Comparison of ENCODE assay signal across 1 cellular context in the genomic region with DNA sequence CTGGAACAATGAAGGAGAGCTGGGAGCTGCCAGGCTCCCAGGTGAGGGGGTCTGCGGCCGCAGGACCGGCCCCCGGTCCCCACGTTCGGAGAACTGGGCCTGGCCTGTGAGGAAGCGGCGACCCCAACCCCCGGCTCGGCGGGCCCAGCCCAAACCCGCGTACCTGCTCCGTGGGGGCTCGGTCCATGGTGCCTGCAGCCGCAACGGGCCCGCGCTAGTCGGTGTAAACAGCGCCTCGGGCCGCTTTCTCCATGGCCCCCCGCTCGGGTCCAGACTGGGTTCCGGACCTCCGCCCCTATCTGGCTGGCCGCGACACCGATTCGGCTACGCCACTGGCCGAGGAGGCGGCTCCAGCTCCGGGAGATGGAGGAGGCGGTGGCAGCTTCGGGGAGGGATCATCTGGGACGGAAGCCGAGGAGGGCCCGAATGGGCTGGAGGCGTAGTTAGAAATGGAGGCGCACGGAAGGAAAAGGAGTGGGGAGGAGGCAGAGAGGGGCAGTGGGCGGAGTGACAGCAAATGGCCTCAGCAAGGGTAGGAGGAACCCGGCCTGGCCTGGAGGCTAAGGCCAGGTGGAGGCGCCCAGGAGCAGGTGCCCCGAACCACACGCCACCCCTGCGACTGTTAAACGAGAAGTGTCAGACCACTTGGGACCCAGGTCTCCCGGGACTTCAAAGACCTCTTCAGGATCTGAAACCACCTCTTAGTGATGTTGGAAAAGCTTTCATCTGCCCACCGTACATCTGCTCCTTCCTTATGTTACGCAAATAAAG.
A peak's percentile ranks its signal among the peaks of the same experiment; 100 is the strongest.
TF ChIP-seq lines count a peak whose summit lies in the region.

A gene with protein sequence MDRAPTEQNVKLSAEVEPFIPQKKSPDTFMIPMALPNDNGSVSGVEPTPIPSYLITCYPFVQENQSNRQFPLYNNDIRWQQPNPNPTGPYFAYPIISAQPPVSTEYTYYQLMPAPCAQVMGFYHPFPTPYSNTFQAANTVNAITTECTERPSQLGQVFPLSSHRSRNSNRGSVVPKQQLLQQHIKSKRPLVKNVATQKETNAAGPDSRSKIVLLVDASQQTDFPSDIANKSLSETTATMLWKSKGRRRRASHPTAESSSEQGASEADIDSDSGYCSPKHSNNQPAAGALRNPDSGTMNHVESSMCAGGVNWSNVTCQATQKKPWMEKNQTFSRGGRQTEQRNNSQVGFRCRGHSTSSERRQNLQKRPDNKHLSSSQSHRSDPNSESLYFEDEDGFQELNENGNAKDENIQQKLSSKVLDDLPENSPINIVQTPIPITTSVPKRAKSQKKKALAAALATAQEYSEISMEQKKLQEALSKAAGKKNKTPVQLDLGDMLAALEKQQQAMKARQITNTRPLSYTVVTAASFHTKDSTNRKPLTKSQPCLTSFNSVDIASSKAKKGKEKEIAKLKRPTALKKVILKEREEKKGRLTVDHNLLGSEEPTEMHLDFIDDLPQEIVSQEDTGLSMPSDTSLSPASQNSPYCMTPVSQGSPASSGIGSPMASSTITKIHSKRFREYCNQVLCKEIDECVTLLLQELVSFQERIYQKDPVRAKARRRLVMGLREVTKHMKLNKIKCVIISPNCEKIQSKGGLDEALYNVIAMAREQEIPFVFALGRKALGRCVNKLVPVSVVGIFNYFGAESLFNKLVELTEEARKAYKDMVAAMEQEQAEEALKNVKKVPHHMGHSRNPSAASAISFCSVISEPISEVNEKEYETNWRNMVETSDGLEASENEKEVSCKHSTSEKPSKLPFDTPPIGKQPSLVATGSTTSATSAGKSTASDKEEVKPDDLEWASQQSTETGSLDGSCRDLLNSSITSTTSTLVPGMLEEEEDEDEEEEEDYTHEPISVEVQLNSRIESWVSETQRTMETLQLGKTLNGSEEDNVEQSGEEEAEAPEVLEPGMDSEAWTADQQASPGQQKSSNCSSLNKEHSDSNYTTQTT (minus strand): TSS at position 334 of the 771 bp plus-strand sequence. CDS start 147 bp downstream, at position 187.

TF ChIP-seq in HEK293, 187 proteins besides CTCF, POLR2A, EP300 and RAD21 (continued from another document and continues in another):
- TF ChIP-seq ATF2 (tag by site-specific recombination; IDR thresholded peaks at IDR 0.05; ENCODE audit: low read depth) (no peak), ZSCAN30 (tag by site-specific recombination; IDR thresholded peaks at IDR 0.05) (peak; percentile 77), ZBTB6 (tag by site-specific recombination; IDR thresholded peaks at IDR 0.05) (peak; percentile 98), ZBTB48 (tag by site-specific recombination; IDR thresholded peaks at IDR 0.05) (peak; percentile 89), ZNF830 (tag by site-specific recombination; IDR thresholded peaks at IDR 0.05; ENCODE audit: low read depth) (no peak), FEZF1 (tag by site-specific recombination; IDR thresholded peaks at IDR 0.05) (peak; percentile 27; the same call in 1 of the 2 replicates), ZNF621 (tag by site-specific recombination; IDR thresholded peaks at IDR 0.05) (no peak), ZNF391 (tag by site-specific recombination; IDR thresholded peaks at IDR 0.05; ENCODE audit: borderline replicate concordance, low read depth) (peak; percentile 83; the same call in 1 of the 2 replicates), ZNF2 (tag by site-specific recombination; IDR thresholded peaks at IDR 0.05) (peak; percentile 91), ZNF24 (tag by site-specific recombination; IDR thresholded peaks at IDR 0.05) (peak; percentile 79), PRDM1 (tag by site-specific recombination; IDR thresholded peaks at IDR 0.05) (peak; percentile 73), ZNF544 (tag by site-specific recombination; IDR thresholded peaks at IDR 0.05) (no peak), ZNF423 (tag by site-specific recombination; IDR thresholded peaks at IDR 0.05) (0 out of 2 replicates have a peak, but pooled peaks have one; percentile 13), SETDB1 (IDR thresholded peaks at IDR 0.05; ENCODE audit: insufficient read length, low read length) (no peak), ZNF132 (tag by site-specific recombination; IDR thresholded peaks at IDR 0.05; ENCODE audit: borderline replicate concordance) (no peak), ZNF488 (tag by site-specific recombination; IDR thresholded peaks at IDR 0.05) (no peak), ZNF624 (tag by site-specific recombination; IDR thresholded peaks at IDR 0.05) (no peak), ZNF146 (tag by site-specific recombination; IDR thresholded peaks at IDR 0.05) (peak; percentile 51; the same call in 1 of the 2 replicates), ZNF335 (tag by site-specific recombination; conservative IDR thresholded peaks at IDR 0.05) (peak; percentile 73), ZNF791 (tag by site-specific recombination; IDR thresholded peaks at IDR 0.05) (no peak), MZF1 (tag by site-specific recombination; IDR thresholded peaks at IDR 0.05; ENCODE audit: borderline replicate concordance) (peak; percentile 67; the same call in 1 of the 2 replicates), KLF8 (tag by site-specific recombination; IDR thresholded peaks at IDR 0.05) (peak; percentile 96), ZNF16 (tag by site-specific recombination; IDR thresholded peaks at IDR 0.05; ENCODE audit: low read depth) (no peak), GLI4 (tag by site-specific recombination; IDR thresholded peaks at IDR 0.05) (no peak), ZNF354C (tag by site-specific recombination; IDR thresholded peaks at IDR 0.05; ENCODE audit: borderline replicate concordance, low read depth) (no peak), GLIS1 (tag by site-specific recombination; IDR thresholded peaks at IDR 0.05) (peak; percentile 95), ZNF501 (tag by site-specific recombination; IDR thresholded peaks at IDR 0.05) (no peak), ZNF843 (tag by site-specific recombination; IDR thresholded peaks at IDR 0.05) (peak; percentile 82), ZNF785 (tag by site-specific recombination; IDR thresholded peaks at IDR 0.05) (peak; percentile 78; the same call in 1 of the 2 replicates), ZNF239 (tag by site-specific recombination; IDR thresholded peaks at IDR 0.05) (no peak; the same call in 1 of the 2 replicates), ZNF555 (tag by site-specific recombination; conservative IDR thresholded peaks at IDR 0.05) (no peak), ZFP37 (tag by site-specific recombination; IDR thresholded peaks at IDR 0.05) (peak; percentile 91), ZNF19 (tag by site-specific recombination; IDR thresholded peaks at IDR 0.05; ENCODE audit: low read depth) (no peak), ZXDB (tag by site-specific recombination; IDR thresholded peaks at IDR 0.05) (peak; percentile 97), ZBTB8A (tag by site-specific recombination; IDR thresholded peaks at IDR 0.05) (peak; percentile 80), ZNF324 (tag by site-specific recombination; IDR thresholded peaks at IDR 0.05) (peak; percentile 87), TRIM28 (IDR thresholded peaks at IDR 0.05; ENCODE audit: borderline replicate concordance, low read length) (no peak), ZNF211 (tag by site-specific recombination; IDR thresholded peaks at IDR 0.05; ENCODE audit: low read depth) (no peak), AEBP2 (tag by site-specific recombination; IDR thresholded peaks at IDR 0.05; ENCODE audit: borderline replicate concordance) (no peak), ZNF221 (tag by site-specific recombination; IDR thresholded peaks at IDR 0.05; ENCODE audit: borderline replicate concordance) (no peak), ZNF341 (tag by site-specific recombination; IDR thresholded peaks at IDR 0.05; ENCODE audit: low read depth) (peak; percentile 48), ZNF202 (tag by site-specific recombination; IDR thresholded peaks at IDR 0.05; ENCODE audit: borderline replicate concordance) (peak; percentile 92), PATZ1 (tag by site-specific recombination; IDR thresholded peaks at IDR 0.05) (peak; percentile 90)
- TF ChIP-seq, protein P1, sequence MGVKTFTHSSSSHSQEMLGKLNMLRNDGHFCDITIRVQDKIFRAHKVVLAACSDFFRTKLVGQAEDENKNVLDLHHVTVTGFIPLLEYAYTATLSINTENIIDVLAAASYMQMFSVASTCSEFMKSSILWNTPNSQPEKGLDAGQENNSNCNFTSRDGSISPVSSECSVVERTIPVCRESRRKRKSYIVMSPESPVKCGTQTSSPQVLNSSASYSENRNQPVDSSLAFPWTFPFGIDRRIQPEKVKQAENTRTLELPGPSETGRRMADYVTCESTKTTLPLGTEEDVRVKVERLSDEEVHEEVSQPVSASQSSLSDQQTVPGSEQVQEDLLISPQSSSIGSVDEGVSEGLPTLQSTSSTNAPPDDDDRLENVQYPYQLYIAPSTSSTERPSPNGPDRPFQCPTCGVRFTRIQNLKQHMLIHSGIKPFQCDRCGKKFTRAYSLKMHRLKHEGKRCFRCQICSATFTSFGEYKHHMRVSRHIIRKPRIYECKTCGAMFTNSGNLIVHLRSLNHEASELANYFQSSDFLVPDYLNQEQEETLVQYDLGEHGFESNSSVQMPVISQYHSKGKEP (tag by site-specific recombination; IDR thresholded peaks at IDR 0.05), result no peak
- TF ChIP-seq, protein P2, sequence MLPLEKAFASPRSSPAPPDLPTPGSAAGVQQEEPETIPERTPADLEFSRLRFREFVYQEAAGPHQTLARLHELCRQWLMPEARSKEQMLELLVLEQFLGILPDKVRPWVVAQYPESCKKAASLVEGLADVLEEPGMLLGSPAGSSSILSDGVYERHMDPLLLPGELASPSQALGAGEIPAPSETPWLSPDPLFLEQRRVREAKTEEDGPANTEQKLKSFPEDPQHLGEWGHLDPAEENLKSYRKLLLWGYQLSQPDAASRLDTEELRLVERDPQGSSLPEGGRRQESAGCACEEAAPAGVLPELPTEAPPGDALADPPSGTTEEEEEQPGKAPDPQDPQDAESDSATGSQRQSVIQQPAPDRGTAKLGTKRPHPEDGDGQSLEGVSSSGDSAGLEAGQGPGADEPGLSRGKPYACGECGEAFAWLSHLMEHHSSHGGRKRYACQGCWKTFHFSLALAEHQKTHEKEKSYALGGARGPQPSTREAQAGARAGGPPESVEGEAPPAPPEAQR (tag by site-specific recombination; IDR thresholded peaks at IDR 0.05), result no peak
- TF ChIP-seq, protein P3, sequence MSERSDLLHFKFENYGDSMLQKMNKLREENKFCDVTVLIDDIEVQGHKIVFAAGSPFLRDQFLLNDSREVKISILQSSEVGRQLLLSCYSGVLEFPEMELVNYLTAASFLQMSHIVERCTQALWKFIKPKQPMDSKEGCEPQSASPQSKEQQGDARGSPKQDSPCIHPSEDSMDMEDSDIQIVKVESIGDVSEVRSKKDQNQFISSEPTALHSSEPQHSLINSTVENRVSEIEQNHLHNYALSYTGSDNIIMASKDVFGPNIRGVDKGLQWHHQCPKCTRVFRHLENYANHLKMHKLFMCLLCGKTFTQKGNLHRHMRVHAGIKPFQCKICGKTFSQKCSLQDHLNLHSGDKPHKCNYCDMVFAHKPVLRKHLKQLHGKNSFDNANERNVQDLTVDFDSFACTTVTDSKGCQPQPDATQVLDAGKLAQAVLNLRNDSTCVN (tag by site-specific recombination; optimal IDR thresholded peaks at IDR 0.05), result peak; percentile 44
